In the genomic region with DNA sequence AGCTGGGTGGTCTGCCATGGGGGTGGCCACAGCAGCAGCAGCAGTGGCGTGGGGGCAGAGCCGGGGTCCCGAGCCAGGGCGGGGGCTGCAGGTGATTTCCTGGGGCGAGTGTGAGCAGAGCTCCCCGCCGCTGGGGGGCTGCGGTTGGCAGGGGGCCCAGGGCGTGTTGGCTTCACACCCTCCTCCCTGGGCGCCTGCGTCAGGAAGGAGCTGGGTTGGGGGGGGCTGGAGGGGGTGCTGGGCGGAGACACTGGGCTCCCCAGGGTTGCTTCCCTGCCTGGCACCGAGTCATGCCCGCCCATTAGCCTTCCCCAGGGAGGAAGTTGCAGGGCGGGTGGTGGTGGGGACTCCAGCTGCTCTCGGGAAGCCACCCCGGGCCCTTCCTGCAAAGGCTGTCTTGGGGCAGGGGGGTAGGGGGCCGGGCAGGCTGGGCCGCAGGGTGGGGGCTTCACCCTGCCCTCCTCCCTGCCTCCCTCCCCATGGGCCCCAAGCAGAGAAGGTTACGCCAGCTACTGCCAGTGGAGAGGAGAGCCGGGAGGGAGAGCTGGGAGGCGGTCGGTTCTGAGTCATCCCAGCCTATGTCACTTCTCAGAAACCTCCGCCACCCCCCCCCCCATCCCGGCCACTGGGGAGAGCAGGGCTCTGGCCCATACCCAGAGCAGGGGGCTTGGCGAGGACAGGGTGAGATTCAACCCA, we compare ENCODE assay signal across 8 cellular contexts. TPM values are rescaled to one million over a fixed set of nuclear protein-coding genes. Genes with fewer than 3 reads are reported as not detected.
DNase-seq lines count a peak whose midpoint lies in the region; ATAC-seq, FAIRE-seq and TF ChIP-seq lines count a peak whose summit lies in the region.

No MANE protein-coding gene starts in this region.

- H3K4me2 ChIP-seq in HepG2 (ENCODE audit: low read depth, low read length): peak overlapping the region; percentile 87

- H3K36me3 Mint-ChIP-seq in WTC11: peaks cover 36% of the 10 kb centered on the region

- POLR2A ChIA-PET in WTC11 (lab: Charles Lee): interaction anchor here (0.9 to 1.8 kb wide), 4 partner anchors 9 to 22 kb away, joined by 3 to 7 read pairs (median 5); partner anchors contain the start of genes CIRBP and FAM174C
- POLR2A ChIA-PET in HepG2 (lab: Yijun Ruan, JAX): interaction anchor here (0.9 to 13.7 kb wide), 10 partner anchors 9 to 155 kb away, joined by 3 to 668 read pairs (median 6); partner anchors contain the start of genes ATP5F1D, CIRBP, EFNA2 and FAM174C

- H3K4me3 Mint-ChIP-seq in WTC11: no peak overlapping the region

- 6% methylated on average over 6 of the region's 26 CpGs for WGBS in HepG2 (ENCODE audit: low lambda C conversion rate)

- TF ChIP-seq CTCF in NB4 (IDR thresholded peaks at IDR 0.05; ENCODE audit: low read depth, low read length) (no peak), WTC11 (IDR thresholded peaks at IDR 0.05) (no peak), HepG2 (CRISPR knock-in tag; IDR thresholded peaks at IDR 0.05) (no peak)

- no peaks in the 10 kb centered on the region for H3K9me3 ChIP-seq in HepG2 (ENCODE audit: low read length)

- H3K27ac Mint-ChIP-seq in WTC11: no peak overlapping the region

- no peak overlapping the region for H2AFZ ChIP-seq in HepG2 (ENCODE audit: low read length)

- peaks cover 49% of the 10 kb centered on the region for H3K4me1 ChIP-seq in HepG2 (ENCODE audit: insufficient read depth, low read length)

- TF ChIP-seq POLR2A in NB4 (IDR thresholded peaks at IDR 0.05; ENCODE audit: extremely low read depth, insufficient read length) (no peak), HepG2 (IDR thresholded peaks at IDR 0.05; ENCODE audit: insufficient read depth in 1 of 2, low read depth in 2 of 2, low read length in 2 of 2) (no peak)

- H3K27me3 Mint-ChIP-seq in WTC11 (ENCODE audit: low read depth): no peaks in the 10 kb centered on the region

- H3K9ac ChIP-seq in HepG2 (ENCODE audit: insufficient read depth, low read depth, low read length): peak overlapping the region; percentile 92

- TF ChIP-seq RAD21 in HepG2 (CRISPR knock-in tag; IDR thresholded peaks at IDR 0.05): no peak

- peaks cover 20 to 43% of the 10 kb centered on the region in 2 experiments for H3K36me3 ChIP-seq in HepG2 (replicated peaks in 1 of 2; ENCODE audit: control insufficient read depth in 1 of 2, insufficient read depth in 2 of 2, low read length in 2 of 2)

- ATAC-seq in WTC11: no peak
- peak; percentile 26 for ATAC-seq in HepG2
- no peak for ATAC-seq in GM18498 (IDR thresholded peaks at IDR 0.05; ENCODE audit: unreplicated experiment)
- no peak for ATAC-seq in HG03460 (IDR thresholded peaks at IDR 0.05; ENCODE audit: unreplicated experiment)

- intact Hi-C loops in HepG2 (cut with micrococcal nuclease; ENCODE audit: unreplicated experiment): no loop called here

- BruUV-seq in HepG2 (replicated peaks; lab: Mats Ljungman, UMichigan): no TSS peak

- peak overlapping the region; percentile 94 for H3K27ac ChIP-seq in HepG2 (ENCODE audit: extremely low read length, insufficient read depth, low read length)

- TF ChIP-seq EP300 in HepG2 (IDR thresholded peaks at IDR 0.05; ENCODE audit: low read depth in 2 of 2, low read length in 2 of 2) (no peak), HepG2 (CRISPR knock-in tag; IDR thresholded peaks at IDR 0.05; ENCODE audit: borderline replicate concordance) (no peak)

- peaks cover 12% of the 10 kb centered on the region for H3K4me1 Mint-ChIP-seq in WTC11

- H3K4me3 ChIP-seq in NB4 (ENCODE audit: low read depth, low read length): no peak overlapping the region
- peak overlapping the region; percentile 86 to 90 (median 88) for H3K4me3 ChIP-seq in HepG2 (replicated peaks in 1 of 3; ENCODE audit: insufficient read depth in 1 of 3, low read depth in 2 of 3, low read length in 3 of 3)

- FAIRE-seq in HepG2 (lab: Jason Lieb, UNC): no peak

- H4K20me1 ChIP-seq in HepG2 (ENCODE audit: insufficient read depth, low read length): peaks cover 55% of the 10 kb centered on the region; the same call in 1 of the 2 replicates

- H3K9me3 Mint-ChIP-seq in WTC11: no peaks in the 10 kb centered on the region

- DNase-seq in EL: peak; percentile 97
- peak; percentile 93 for DNase-seq in NB4 (ENCODE audit: low read depth)
- no peak for DNase-seq in WTC11 (ENCODE audit: low spot score)
- peak; percentile 70 for DNase-seq in cerebellum (ENCODE audit: low spot score)
- DNase-seq in HepG2 (ENCODE audit: low spot score): peak; percentile 82
- DNase-seq in stimulated activated CD4-positive, alpha-beta T cell treated with anti-CD3 and anti-CD28 coated beads, TNF-alpha, amount 100 ng/mL, for 24 hours (ENCODE audit: low read depth in 3 of 3): peak in 2 of 3 experiments; percentile 62 to 81

- in situ Hi-C loops in HepG2 (cut with HindIII; ENCODE audit: extremely low pct_ligation_motif_present, low pct_unique_long_range_greater_than_20kb): no loop called here

- CTCF ChIA-PET in WTC11 (lab: Charles Lee) (interaction anchor here (0.6 to 1.4 kb wide), 5 partner anchors 9 to 572 kb away, joined by 3 to 7 read pairs (median 5); no protein-coding TSS in a partner anchor), HepG2 (lab: Yijun Ruan, JAX; ENCODE audit: low intra/inter-chr PET ratio, low total read pairs) (no interaction called here)

- no peaks in the 10 kb centered on the region; a peak in 1 of 5 replicates for H3K27me3 ChIP-seq in HepG2 (ENCODE audit: control insufficient read depth in 1 of 2, insufficient read depth in 2 of 2, low read length in 2 of 2)

- H3K79me2 ChIP-seq in HepG2 (ENCODE audit: insufficient read depth, low read length): peaks cover 35% of the 10 kb centered on the region

RNA-seq across cellular contexts. Expression of gene MIDN, which starts 4.6 kb away (rescaled TPM):
- total RNA-seq in WTC11 (2021) (189 to 190 TPM (median 189 TPM) in 3 replicates), cerebellum (13.6 TPM), HepG2 (2016; rRNA removed; fragmentation: Illumina TruSeq; extraction: Trizol) (8.4 and 10.7 TPM in 2 replicates)
- 6.5 and 7.9 TPM in 2 replicates for total RNA-seq in HepG2 (2016; cell fraction: cytosol; rRNA removed; fragmentation: Illumina TruSeq; extraction: Trizol; ENCODE audit: low read depth)
- total RNA-seq in HepG2 (2016; cell fraction: insoluble cytoplasmic fraction; rRNA removed; fragmentation: Illumina TruSeq; extraction: Trizol): 8.9 and 11.0 TPM in 2 replicates
- 14.1 and 14.8 TPM in 2 replicates for total RNA-seq in HepG2 (2016; cell fraction: membrane; rRNA removed; fragmentation: Illumina TruSeq; extraction: Trizol)
- total RNA-seq in HepG2 (2016; cell fraction: nucleus; rRNA removed; fragmentation: Illumina TruSeq; extraction: Trizol): 17.3 and 19.0 TPM in 2 replicates
- polyA plus RNA-seq in HepG2 (2011; rRNA removed): 18.0 and 19.6 TPM in 2 replicates
- polyA plus RNA-seq in HepG2 (2011; cell fraction: cytosol; rRNA removed): 14.8 and 17.8 TPM in 2 replicates
- polyA plus RNA-seq in HepG2 (2011; cell fraction: nucleus; rRNA removed): 116 and 135 TPM in 2 replicates
- 27.5 and 28.1 TPM in 2 replicates for polyA plus RNA-seq in HepG2 (2012)
- polyA plus RNA-seq in HepG2 (2016; cell fraction: cytosol; fragmentation: Illumina TruSeq; extraction: Trizol; ENCODE audit: low read depth): 2.7 and 3.3 TPM in 2 replicates
- 30.9 and 43.0 TPM in 2 replicates for polyA plus RNA-seq in HepG2 (2016; cell fraction: insoluble cytoplasmic fraction; fragmentation: Illumina TruSeq; extraction: Trizol; ENCODE audit: low read depth)
- 10.2 and 10.3 TPM in 2 replicates for polyA plus RNA-seq in HepG2 (2016; cell fraction: membrane; fragmentation: Illumina TruSeq; extraction: Trizol; ENCODE audit: low read depth)
- 76.5 and 77.9 TPM in 2 replicates for polyA plus RNA-seq in HepG2 (2016; cell fraction: nucleus; fragmentation: Illumina TruSeq; extraction: Trizol; ENCODE audit: insufficient read depth, low read depth)
- 14.0 and 39.5 TPM in 2 replicates for polyA minus RNA-seq in HepG2 (2011; rRNA and poly(A)+ RNA removed; ENCODE audit: low replicate concordance)
- 42.7 and 47.0 TPM in 2 replicates for polyA minus RNA-seq in HepG2 (2011; cell fraction: cytosol; rRNA and poly(A)+ RNA removed)
- 36.8 and 48.0 TPM in 2 replicates for polyA minus RNA-seq in HepG2 (2011; cell fraction: nucleus; rRNA and poly(A)+ RNA removed)

RNA-seq across cellular contexts. Expression of gene ATP5F1D, which starts 11.4 kb away (rescaled TPM):
- total RNA-seq in WTC11 (2021): 262 to 277 TPM (median 270 TPM) in 3 replicates
- 10.9 TPM for total RNA-seq in cerebellum
- 78.7 and 88.0 TPM in 2 replicates for total RNA-seq in HepG2 (2016; rRNA removed; fragmentation: Illumina TruSeq; extraction: Trizol)
- total RNA-seq in HepG2 (2016; cell fraction: cytosol; rRNA removed; fragmentation: Illumina TruSeq; extraction: Trizol; ENCODE audit: low read depth): 72.7 and 79.4 TPM in 2 replicates
- total RNA-seq in HepG2 (2016; cell fraction: insoluble cytoplasmic fraction; rRNA removed; fragmentation: Illumina TruSeq; extraction: Trizol): 80.1 and 93.1 TPM in 2 replicates
- 72.8 and 84.2 TPM in 2 replicates for total RNA-seq in HepG2 (2016; cell fraction: membrane; rRNA removed; fragmentation: Illumina TruSeq; extraction: Trizol)
- total RNA-seq in HepG2 (2016; cell fraction: nucleus; rRNA removed; fragmentation: Illumina TruSeq; extraction: Trizol): 40.6 and 53.8 TPM in 2 replicates
- polyA plus RNA-seq in HepG2 (2011; rRNA removed): 39.4 and 49.3 TPM in 2 replicates
- 61.0 and 112 TPM in 2 replicates for polyA plus RNA-seq in HepG2 (2011; cell fraction: cytosol; rRNA removed)
- polyA plus RNA-seq in HepG2 (2011; cell fraction: nucleus; rRNA removed): 105 and 111 TPM in 2 replicates
- 67.0 and 70.9 TPM in 2 replicates for polyA plus RNA-seq in HepG2 (2012)
- polyA plus RNA-seq in HepG2 (2016; cell fraction: cytosol; fragmentation: Illumina TruSeq; extraction: Trizol; ENCODE audit: low read depth): 126 and 135 TPM in 2 replicates
- polyA plus RNA-seq in HepG2 (2016; cell fraction: insoluble cytoplasmic fraction; fragmentation: Illumina TruSeq; extraction: Trizol; ENCODE audit: low read depth): 131 and 155 TPM in 2 replicates
- polyA plus RNA-seq in HepG2 (2016; cell fraction: membrane; fragmentation: Illumina TruSeq; extraction: Trizol; ENCODE audit: low read depth): 112 and 121 TPM in 2 replicates
- 129 and 134 TPM in 2 replicates for polyA plus RNA-seq in HepG2 (2016; cell fraction: nucleus; fragmentation: Illumina TruSeq; extraction: Trizol; ENCODE audit: insufficient read depth, low read depth)
- 60.5 and 86.6 TPM in 2 replicates for polyA minus RNA-seq in HepG2 (2011; rRNA and poly(A)+ RNA removed; ENCODE audit: low replicate concordance)
- polyA minus RNA-seq in HepG2 (2011; cell fraction: cytosol; rRNA and poly(A)+ RNA removed): 53.6 and 68.0 TPM in 2 replicates
- 14.7 and 18.9 TPM in 2 replicates for polyA minus RNA-seq in HepG2 (2011; cell fraction: nucleus; rRNA and poly(A)+ RNA removed)

RNA-seq across cellular contexts. Expression of gene CBARP, which starts 15.2 kb away (rescaled TPM):
- 21.9 to 23.6 TPM (median 23.4 TPM) in 3 replicates for total RNA-seq in WTC11 (2021)
- total RNA-seq in cerebellum: 5.6 TPM
- total RNA-seq in HepG2 (2016; rRNA removed; fragmentation: Illumina TruSeq; extraction: Trizol): 0.27 and 1.2 TPM in 2 replicates
- total RNA-seq in HepG2 (2016; cell fraction: cytosol; rRNA removed; fragmentation: Illumina TruSeq; extraction: Trizol; ENCODE audit: low read depth): 1.1 and 1.3 TPM in 2 replicates
- 0.82 and 1.8 TPM in 2 replicates for total RNA-seq in HepG2 (2016; cell fraction: insoluble cytoplasmic fraction; rRNA removed; fragmentation: Illumina TruSeq; extraction: Trizol)
- total RNA-seq in HepG2 (2016; cell fraction: membrane; rRNA removed; fragmentation: Illumina TruSeq; extraction: Trizol): 1.1 and 1.8 TPM in 2 replicates
- 0.88 and 1.8 TPM in 2 replicates for total RNA-seq in HepG2 (2016; cell fraction: nucleus; rRNA removed; fragmentation: Illumina TruSeq; extraction: Trizol)
- polyA plus RNA-seq in HepG2 (2011; rRNA removed): 1.4 and 2.8 TPM in 2 replicates
- 1.0 and 2.2 TPM in 2 replicates for polyA plus RNA-seq in HepG2 (2011; cell fraction: cytosol; rRNA removed)
- polyA plus RNA-seq in HepG2 (2011; cell fraction: nucleus; rRNA removed): 12.5 TPM in 2 replicates
- 1.1 and 1.9 TPM in 2 replicates for polyA plus RNA-seq in HepG2 (2012)
- 0.58 and 0.73 TPM in 2 replicates for polyA plus RNA-seq in HepG2 (2016; cell fraction: cytosol; fragmentation: Illumina TruSeq; extraction: Trizol; ENCODE audit: low read depth)
- 0.82 and 1.5 TPM in 2 replicates for polyA plus RNA-seq in HepG2 (2016; cell fraction: insoluble cytoplasmic fraction; fragmentation: Illumina TruSeq; extraction: Trizol; ENCODE audit: low read depth)
- 2.0 and 2.4 TPM in 2 replicates for polyA plus RNA-seq in HepG2 (2016; cell fraction: membrane; fragmentation: Illumina TruSeq; extraction: Trizol; ENCODE audit: low read depth)
- polyA plus RNA-seq in HepG2 (2016; cell fraction: nucleus; fragmentation: Illumina TruSeq; extraction: Trizol; ENCODE audit: insufficient read depth, low read depth): 6.5 and 7.2 TPM in 2 replicates
- 0.21 and 2.3 TPM in 2 replicates for polyA minus RNA-seq in HepG2 (2011; rRNA and poly(A)+ RNA removed; ENCODE audit: low replicate concordance)
- 1.3 and 1.7 TPM in 2 replicates for polyA minus RNA-seq in HepG2 (2011; cell fraction: cytosol; rRNA and poly(A)+ RNA removed)
- 0.90 and 2.0 TPM in 2 replicates for polyA minus RNA-seq in HepG2 (2011; cell fraction: nucleus; rRNA and poly(A)+ RNA removed)

RNA-seq across cellular contexts. Expression of gene CIRBP, which starts 16.2 kb away (rescaled TPM):
- 256 to 298 TPM (median 256 TPM) in 3 replicates for total RNA-seq in WTC11 (2021)
- 328 TPM for total RNA-seq in cerebellum
- 133 and 135 TPM in 2 replicates for total RNA-seq in HepG2 (2016; rRNA removed; fragmentation: Illumina TruSeq; extraction: Trizol)
- total RNA-seq in HepG2 (2016; cell fraction: cytosol; rRNA removed; fragmentation: Illumina TruSeq; extraction: Trizol; ENCODE audit: low read depth): 96.6 and 116 TPM in 2 replicates
- total RNA-seq in HepG2 (2016; cell fraction: insoluble cytoplasmic fraction; rRNA removed; fragmentation: Illumina TruSeq; extraction: Trizol): 122 and 153 TPM in 2 replicates
- 83.7 and 88.2 TPM in 2 replicates for total RNA-seq in HepG2 (2016; cell fraction: membrane; rRNA removed; fragmentation: Illumina TruSeq; extraction: Trizol)
- total RNA-seq in HepG2 (2016; cell fraction: nucleus; rRNA removed; fragmentation: Illumina TruSeq; extraction: Trizol): 100 and 108 TPM in 2 replicates
- 140 and 177 TPM in 2 replicates for polyA plus RNA-seq in HepG2 (2011; rRNA removed)
- 120 and 152 TPM in 2 replicates for polyA plus RNA-seq in HepG2 (2011; cell fraction: cytosol; rRNA removed)
- 887 and 1,037 TPM in 2 replicates for polyA plus RNA-seq in HepG2 (2011; cell fraction: nucleus; rRNA removed)
- 154 and 221 TPM in 2 replicates for polyA plus RNA-seq in HepG2 (2012)
- polyA plus RNA-seq in HepG2 (2016; cell fraction: cytosol; fragmentation: Illumina TruSeq; extraction: Trizol; ENCODE audit: low read depth): 39.2 and 45.5 TPM in 2 replicates
- polyA plus RNA-seq in HepG2 (2016; cell fraction: insoluble cytoplasmic fraction; fragmentation: Illumina TruSeq; extraction: Trizol; ENCODE audit: low read depth): 156 and 182 TPM in 2 replicates
- polyA plus RNA-seq in HepG2 (2016; cell fraction: membrane; fragmentation: Illumina TruSeq; extraction: Trizol; ENCODE audit: low read depth): 63.6 and 72.0 TPM in 2 replicates
- polyA plus RNA-seq in HepG2 (2016; cell fraction: nucleus; fragmentation: Illumina TruSeq; extraction: Trizol; ENCODE audit: insufficient read depth, low read depth): 293 and 318 TPM in 2 replicates
- polyA minus RNA-seq in HepG2 (2011; rRNA and poly(A)+ RNA removed; ENCODE audit: low replicate concordance): 38.8 and 49.7 TPM in 2 replicates
- polyA minus RNA-seq in HepG2 (2011; cell fraction: cytosol; rRNA and poly(A)+ RNA removed): 32.8 and 38.9 TPM in 2 replicates
- polyA minus RNA-seq in HepG2 (2011; cell fraction: nucleus; rRNA and poly(A)+ RNA removed): 106 and 131 TPM in 2 replicates

RNA-seq across cellular contexts. Expression of gene FAM174C, which starts 22.4 kb away (rescaled TPM):
- total RNA-seq in WTC11 (2021) (59.4 to 65.9 TPM (median 65.7 TPM) in 3 replicates), cerebellum (7.0 TPM), HepG2 (2016; rRNA removed; fragmentation: Illumina TruSeq; extraction: Trizol) (21.9 and 31.3 TPM in 2 replicates)
- total RNA-seq in HepG2 (2016; cell fraction: cytosol; rRNA removed; fragmentation: Illumina TruSeq; extraction: Trizol; ENCODE audit: low read depth): 67.5 and 90.2 TPM in 2 replicates
- 14.2 and 28.2 TPM in 2 replicates for total RNA-seq in HepG2 (2016; cell fraction: insoluble cytoplasmic fraction; rRNA removed; fragmentation: Illumina TruSeq; extraction: Trizol)
- 57.9 and 74.3 TPM in 2 replicates for total RNA-seq in HepG2 (2016; cell fraction: membrane; rRNA removed; fragmentation: Illumina TruSeq; extraction: Trizol)
- total RNA-seq in HepG2 (2016; cell fraction: nucleus; rRNA removed; fragmentation: Illumina TruSeq; extraction: Trizol): 18.6 and 22.9 TPM in 2 replicates
- 19.5 and 21.2 TPM in 2 replicates for polyA plus RNA-seq in HepG2 (2011; rRNA removed)
- 21.0 and 42.4 TPM in 2 replicates for polyA plus RNA-seq in HepG2 (2011; cell fraction: cytosol; rRNA removed)
- 45.8 and 49.4 TPM in 2 replicates for polyA plus RNA-seq in HepG2 (2011; cell fraction: nucleus; rRNA removed)
- 14.1 and 18.2 TPM in 2 replicates for polyA plus RNA-seq in HepG2 (2012)
- polyA plus RNA-seq in HepG2 (2016; cell fraction: cytosol; fragmentation: Illumina TruSeq; extraction: Trizol; ENCODE audit: low read depth): 104 and 136 TPM in 2 replicates
- polyA plus RNA-seq in HepG2 (2016; cell fraction: insoluble cytoplasmic fraction; fragmentation: Illumina TruSeq; extraction: Trizol; ENCODE audit: low read depth): 24.1 and 30.7 TPM in 2 replicates
- polyA plus RNA-seq in HepG2 (2016; cell fraction: membrane; fragmentation: Illumina TruSeq; extraction: Trizol; ENCODE audit: low read depth): 78.9 and 88.8 TPM in 2 replicates
- 43.0 and 56.8 TPM in 2 replicates for polyA plus RNA-seq in HepG2 (2016; cell fraction: nucleus; fragmentation: Illumina TruSeq; extraction: Trizol; ENCODE audit: insufficient read depth, low read depth)
- polyA minus RNA-seq in HepG2 (2011; rRNA and poly(A)+ RNA removed; ENCODE audit: low replicate concordance): 15.5 and 24.8 TPM in 2 replicates
- polyA minus RNA-seq in HepG2 (2011; cell fraction: cytosol; rRNA and poly(A)+ RNA removed): 9.4 and 11.7 TPM in 2 replicates
- polyA minus RNA-seq in HepG2 (2011; cell fraction: nucleus; rRNA and poly(A)+ RNA removed): 6.5 and 6.8 TPM in 2 replicates
